In the genomic region with DNA sequence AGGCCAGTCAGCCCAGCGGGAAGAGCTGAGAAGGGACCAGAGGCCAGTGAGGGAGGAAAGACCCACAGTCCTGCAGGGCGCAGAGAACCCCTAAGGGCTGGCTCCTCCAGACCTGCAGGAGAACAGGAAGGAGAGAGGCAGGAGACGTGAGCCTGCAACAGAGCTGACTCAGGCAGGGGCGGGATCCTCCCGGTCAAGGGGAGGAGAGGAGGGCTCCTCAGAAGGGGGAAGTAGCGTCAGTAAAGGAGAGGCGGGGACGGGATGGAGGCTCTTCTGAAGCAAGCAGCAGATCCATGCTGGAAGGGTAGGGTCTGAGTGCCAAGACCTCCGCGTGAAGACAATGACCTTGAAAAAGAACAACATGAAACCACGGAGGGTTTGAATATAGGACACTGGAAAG, we compare ENCODE assay signal across 10 cellular contexts. TPM values are rescaled to one million over a fixed set of nuclear protein-coding genes. Genes with fewer than 3 reads are reported as not detected.
DNase-seq lines count a peak whose midpoint lies in the region; ATAC-seq and TF ChIP-seq lines count a peak whose summit lies in the region.
"Had no signal": no experiment of that assay in that cellular context is flagged by ENCODE, and none has a peak within 500 bp of the region (broad histone marks: within the 10 kb centered on the region; RNA-seq: fewer than 3 reads in every experiment).

No MANE protein-coding gene starts in this region.

- peaks cover 6% of the 10 kb centered on the region for H3K27me3 ChIP-seq in gastroesophageal sphincter
- no peaks in the 10 kb centered on the region for H3K27me3 ChIP-seq in trophoblast cell (ENCODE audit: insufficient read depth, low read length)
- H3K27me3 ChIP-seq: cardiac muscle cell had no signal

- no peak overlapping the region for H2BK120ac ChIP-seq in trophoblast cell (ENCODE audit: insufficient read depth, low read length, poor library complexity)

- H3K27ac ChIP-seq in gastroesophageal sphincter = no peak overlapping the region
- H3K27ac ChIP-seq in trophoblast cell (ENCODE audit: low read depth, low read length) = no peak overlapping the region
- H3K27ac ChIP-seq: cardiac muscle cell had no signal

- H3K9ac ChIP-seq in trophoblast cell (ENCODE audit: low read length) = no peak overlapping the region

- TF ChIP-seq POLR2A in gastroesophageal sphincter (IDR thresholded peaks at IDR 0.05) = no peak

- no peak overlapping the region for H2BK12ac ChIP-seq in trophoblast cell (ENCODE audit: low read length)

- H3K36me3 ChIP-seq in gastroesophageal sphincter (no peaks in the 10 kb centered on the region), trophoblast cell (ENCODE audit: control insufficient read depth in 1 of 2, insufficient read depth in 2 of 2, low read length in 2 of 2) (no peaks in the 10 kb centered on the region)
- H3K36me3 ChIP-seq: cardiac muscle cell had no signal

- no peak overlapping the region for H3K18ac ChIP-seq in trophoblast cell (ENCODE audit: low read length)

- DNase-seq in ELR (ENCODE audit: low read depth) (peak; percentile 58), OCI-M1 (lab: John Stamatoyannopoulos, UW) (peak; percentile 76), trophoblast cell (peak; percentile 10 to 14), NCI-H345 (lab: John Stamatoyannopoulos, UW) (no peak), HK-2 (ENCODE audit: unreplicated experiment) (no peak)
- no peak for DNase-seq in NK-92 treated with Interleukin-12 subunit alpha and Interleukin-12 subunit beta, amount 100 ng/mL, for 24 hours (lab: John Stamatoyannopoulos, UW)
- DNase-seq: NCI-H524 treated with DMSO at 0.1 percent for 48 hours had no signal

- no peaks in the 10 kb centered on the region for H3K79me1 ChIP-seq in trophoblast cell (ENCODE audit: low read length)

- no peaks in the 10 kb centered on the region for H3K4me1 ChIP-seq in gastroesophageal sphincter
- peaks cover 3 to 6% of the 10 kb centered on the region in 2 experiments for H3K4me1 ChIP-seq in trophoblast cell (ENCODE audit: control insufficient read depth in 1 of 2, insufficient read depth in 2 of 2, low read length in 2 of 2)

- H3K4me3 ChIP-seq in gastroesophageal sphincter (no peak overlapping the region), trophoblast cell (ENCODE audit: low read depth, low read length) (peak overlapping the region; percentile 62)
- H3K4me3 ChIP-seq: cardiac muscle cell had no signal

- no peak overlapping the region for H3K23ac ChIP-seq in trophoblast cell (ENCODE audit: low read length)

- TF ChIP-seq EP300 in gastroesophageal sphincter (IDR thresholded peaks at IDR 0.05) = no peak

- H3K79me2 ChIP-seq in trophoblast cell (ENCODE audit: control insufficient read depth, insufficient read depth, low read length, poor library complexity) = no peaks in the 10 kb centered on the region

- H2AFZ ChIP-seq in trophoblast cell (ENCODE audit: insufficient read depth, low read length, poor library complexity) = no peak overlapping the region

- ATAC-seq in gastroesophageal sphincter (peak; percentile 49), GM21381 (IDR thresholded peaks at IDR 0.05; ENCODE audit: unreplicated experiment) (no peak)

- H3K9me3 ChIP-seq in gastroesophageal sphincter (peaks cover 0 to 3% (median 0%) of the 10 kb centered on the region in 3 donors), trophoblast cell (ENCODE audit: insufficient read depth, low read depth, low read length) (peaks cover 3% of the 10 kb centered on the region)

- no peak overlapping the region for H3K4me2 ChIP-seq in trophoblast cell (ENCODE audit: low read length)

- H4K12ac ChIP-seq in trophoblast cell (ENCODE audit: low read depth, low read length) = no peak overlapping the region

- H2BK5ac ChIP-seq in trophoblast cell (ENCODE audit: low read depth, low read length, poor library complexity) = no peak overlapping the region

- no peak overlapping the region for H3K4ac ChIP-seq in trophoblast cell (ENCODE audit: low read depth, low read length)

- no peak overlapping the region for H3K14ac ChIP-seq in trophoblast cell (ENCODE audit: low read length)

- no peak overlapping the region for H4K91ac ChIP-seq in trophoblast cell (ENCODE audit: low read depth, low read length)

- no peak overlapping the region for H2AK5ac ChIP-seq in trophoblast cell (ENCODE audit: low read length)

- H4K8ac ChIP-seq in trophoblast cell (ENCODE audit: low read depth, low read length) = no peak overlapping the region

- 67 to 73% methylated on average over 1 to 10 of the region's 11 CpGs for WGBS in gastroesophageal sphincter (ENCODE audit: low coverage in 1 of 2), 2 donors
- WGBS in trophoblast cell (ENCODE audit: extremely low coverage, insufficient coverage, insufficient read length) = no CpG with 5 or more reads among the region's 11 CpGs

- no peak for TF ChIP-seq CTCF in gastroesophageal sphincter (IDR thresholded peaks at IDR 0.05)

RNA-seq across cellular contexts. Expression of a gene that starts 50.8 kb away (rescaled TPM):
- total RNA-seq in gastroesophageal sphincter = 1 to 10 TPM in 2 of 4 donors, under 1 TPM in 2; 0.47 to 2.7 (median 1.4) TPM
- 10.7 and 12.4 TPM in 2 replicates for polyA plus RNA-seq in trophoblast cell (2013)
- total RNA-seq: cardiac muscle cell had no signal
- polyA plus RNA-seq: cardiac muscle cell had no signal

Comparison
In these comparisons a context has a peak if more than half of its experiments do, and no peak if none do; other contexts are left out.
1. DNase-seq: peak in ELR (single experiment), OCI-M1 (single experiment) and trophoblast cell (2 of 2); none in NCI-H345 (single experiment), HK-2 (single experiment) and NK-92 treated with Interleukin-12 subunit alpha and Interleukin-12 subunit beta, amount 100 ng/mL, for 24 hours (single experiment).